In the genomic region with DNA sequence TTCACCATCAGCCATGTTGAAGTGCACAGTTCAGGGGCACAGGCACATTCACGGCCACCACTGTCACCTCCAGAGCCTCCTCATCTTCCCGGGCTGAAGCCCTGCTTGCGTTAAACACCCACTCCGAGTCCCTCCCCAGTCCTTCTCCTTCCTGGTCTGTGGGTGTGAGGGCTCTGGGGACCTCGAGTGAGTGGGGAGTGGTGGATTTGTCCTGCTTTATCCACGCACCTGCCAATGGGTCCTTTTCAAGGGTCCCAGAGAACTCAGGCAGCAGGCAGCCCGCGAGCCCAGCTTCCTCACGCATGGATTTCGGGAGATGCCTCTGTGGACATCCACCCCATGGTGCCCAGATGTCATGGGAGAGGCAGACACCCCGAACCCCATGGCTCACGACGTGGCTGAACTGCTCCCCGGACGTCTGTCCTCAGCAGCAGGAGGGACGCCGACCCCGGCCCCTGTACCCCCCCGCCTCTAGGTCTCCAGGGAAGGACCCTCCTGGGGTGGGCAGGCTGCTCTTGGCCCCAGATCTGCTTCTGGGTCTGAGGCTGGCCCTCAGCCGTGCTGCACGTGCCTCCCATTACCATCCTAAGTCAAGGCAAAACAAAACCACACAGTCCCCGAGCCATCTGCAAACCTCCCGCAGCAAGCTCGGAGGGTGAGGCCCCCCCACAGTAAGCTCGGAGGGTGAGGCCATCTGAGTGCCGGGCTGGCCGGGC, we compare ENCODE assay signal across 2 cellular contexts.
TF ChIP-seq lines count a peak whose summit lies in the region.

No MANE protein-coding gene starts in this region.

TF ChIP-seq in HEK293, 187 proteins besides CTCF, POLR2A, EP300 and RAD21:
- peak; percentile 42; the same call in 1 of the 2 replicates for TF ChIP-seq EGR2 (tag by site-specific recombination; IDR thresholded peaks at IDR 0.05; ENCODE audit: low read depth)
- peak; percentile 70 for TF ChIP-seq ZFHX2 (tag by site-specific recombination; conservative IDR thresholded peaks at IDR 0.05)
- peak; percentile 44; the same call in 1 of the 2 replicates for TF ChIP-seq ZNF335 (tag by site-specific recombination; conservative IDR thresholded peaks at IDR 0.05)
- no peak for TF ChIP-seq ZNF623 (tag by site-specific recombination; IDR thresholded peaks at IDR 0.05)

TF ChIP-seq in K562, 482 proteins besides CTCF, POLR2A, EP300 and RAD21:
- TF ChIP-seq FOS (IDR thresholded peaks at IDR 0.05; ENCODE audit: extremely low read depth, insufficient read length) (no peak), POLR2G (IDR thresholded peaks at IDR 0.05; ENCODE audit: low read depth, low read length) (peak; percentile 66; the same call in 1 of the 2 replicates), RBM22 (IDR thresholded peaks at IDR 0.05; ENCODE audit: low read depth, low read length, poor library complexity, severe bottlenecking) (peak; percentile 37), CBX5 (IDR thresholded peaks at IDR 0.05; ENCODE audit: borderline replicate concordance, low read depth) (no peak)
- TF ChIP-seq, protein P1, sequence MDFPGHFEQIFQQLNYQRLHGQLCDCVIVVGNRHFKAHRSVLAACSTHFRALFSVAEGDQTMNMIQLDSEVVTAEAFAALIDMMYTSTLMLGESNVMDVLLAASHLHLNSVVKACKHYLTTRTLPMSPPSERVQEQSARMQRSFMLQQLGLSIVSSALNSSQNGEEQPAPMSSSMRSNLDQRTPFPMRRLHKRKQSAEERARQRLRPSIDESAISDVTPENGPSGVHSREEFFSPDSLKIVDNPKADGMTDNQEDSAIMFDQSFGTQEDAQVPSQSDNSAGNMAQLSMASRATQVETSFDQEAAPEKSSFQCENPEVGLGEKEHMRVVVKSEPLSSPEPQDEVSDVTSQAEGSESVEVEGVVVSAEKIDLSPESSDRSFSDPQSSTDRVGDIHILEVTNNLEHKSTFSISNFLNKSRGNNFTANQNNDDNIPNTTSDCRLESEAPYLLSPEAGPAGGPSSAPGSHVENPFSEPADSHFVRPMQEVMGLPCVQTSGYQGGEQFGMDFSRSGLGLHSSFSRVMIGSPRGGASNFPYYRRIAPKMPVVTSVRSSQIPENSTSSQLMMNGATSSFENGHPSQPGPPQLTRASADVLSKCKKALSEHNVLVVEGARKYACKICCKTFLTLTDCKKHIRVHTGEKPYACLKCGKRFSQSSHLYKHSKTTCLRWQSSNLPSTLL (IDR thresholded peaks at IDR 0.05): no peak
- TF ChIP-seq, protein P2, sequence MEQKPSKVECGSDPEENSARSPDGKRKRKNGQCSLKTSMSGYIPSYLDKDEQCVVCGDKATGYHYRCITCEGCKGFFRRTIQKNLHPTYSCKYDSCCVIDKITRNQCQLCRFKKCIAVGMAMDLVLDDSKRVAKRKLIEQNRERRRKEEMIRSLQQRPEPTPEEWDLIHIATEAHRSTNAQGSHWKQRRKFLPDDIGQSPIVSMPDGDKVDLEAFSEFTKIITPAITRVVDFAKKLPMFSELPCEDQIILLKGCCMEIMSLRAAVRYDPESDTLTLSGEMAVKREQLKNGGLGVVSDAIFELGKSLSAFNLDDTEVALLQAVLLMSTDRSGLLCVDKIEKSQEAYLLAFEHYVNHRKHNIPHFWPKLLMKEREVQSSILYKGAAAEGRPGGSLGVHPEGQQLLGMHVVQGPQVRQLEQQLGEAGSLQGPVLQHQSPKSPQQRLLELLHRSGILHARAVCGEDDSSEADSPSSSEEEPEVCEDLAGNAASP (IDR thresholded peaks at IDR 0.05): no peak
